1 cellular context compared by ENCODE assay signal in the genomic region with DNA sequence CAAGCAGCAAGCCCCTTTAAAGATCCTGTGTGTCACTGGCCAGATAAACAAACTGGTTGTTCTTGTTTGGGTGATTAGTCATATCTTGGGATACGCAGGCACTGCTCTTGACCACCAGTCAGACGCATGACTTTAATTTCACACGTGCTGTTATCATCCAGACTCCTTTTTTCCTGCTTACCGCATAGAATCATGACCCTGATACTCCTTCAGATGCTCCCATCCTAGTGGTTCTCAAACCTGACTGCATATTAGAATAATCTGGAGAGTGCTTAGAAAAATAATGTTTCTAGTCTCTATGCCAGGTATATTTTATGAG.
TF ChIP-seq lines count a peak whose summit lies in the region.

No MANE protein-coding gene starts in this region.

TF ChIP-seq in HCT116, 20 proteins besides CTCF, POLR2A, EP300 and RAD21 (continued from another document):
- TF ChIP-seq, protein P1, sequence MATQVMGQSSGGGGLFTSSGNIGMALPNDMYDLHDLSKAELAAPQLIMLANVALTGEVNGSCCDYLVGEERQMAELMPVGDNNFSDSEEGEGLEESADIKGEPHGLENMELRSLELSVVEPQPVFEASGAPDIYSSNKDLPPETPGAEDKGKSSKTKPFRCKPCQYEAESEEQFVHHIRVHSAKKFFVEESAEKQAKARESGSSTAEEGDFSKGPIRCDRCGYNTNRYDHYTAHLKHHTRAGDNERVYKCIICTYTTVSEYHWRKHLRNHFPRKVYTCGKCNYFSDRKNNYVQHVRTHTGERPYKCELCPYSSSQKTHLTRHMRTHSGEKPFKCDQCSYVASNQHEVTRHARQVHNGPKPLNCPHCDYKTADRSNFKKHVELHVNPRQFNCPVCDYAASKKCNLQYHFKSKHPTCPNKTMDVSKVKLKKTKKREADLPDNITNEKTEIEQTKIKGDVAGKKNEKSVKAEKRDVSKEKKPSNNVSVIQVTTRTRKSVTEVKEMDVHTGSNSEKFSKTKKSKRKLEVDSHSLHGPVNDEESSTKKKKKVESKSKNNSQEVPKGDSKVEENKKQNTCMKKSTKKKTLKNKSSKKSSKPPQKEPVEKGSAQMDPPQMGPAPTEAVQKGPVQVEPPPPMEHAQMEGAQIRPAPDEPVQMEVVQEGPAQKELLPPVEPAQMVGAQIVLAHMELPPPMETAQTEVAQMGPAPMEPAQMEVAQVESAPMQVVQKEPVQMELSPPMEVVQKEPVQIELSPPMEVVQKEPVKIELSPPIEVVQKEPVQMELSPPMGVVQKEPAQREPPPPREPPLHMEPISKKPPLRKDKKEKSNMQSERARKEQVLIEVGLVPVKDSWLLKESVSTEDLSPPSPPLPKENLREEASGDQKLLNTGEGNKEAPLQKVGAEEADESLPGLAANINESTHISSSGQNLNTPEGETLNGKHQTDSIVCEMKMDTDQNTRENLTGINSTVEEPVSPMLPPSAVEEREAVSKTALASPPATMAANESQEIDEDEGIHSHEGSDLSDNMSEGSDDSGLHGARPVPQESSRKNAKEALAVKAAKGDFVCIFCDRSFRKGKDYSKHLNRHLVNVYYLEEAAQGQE (IDR thresholded peaks at IDR 0.05; ENCODE audit: low read depth), result no peak
- TF ChIP-seq EZH2 (IDR thresholded peaks at IDR 0.05) (no peak), TCF7L2 (IDR thresholded peaks at IDR 0.05; ENCODE audit: borderline replicate concordance, extremely low read depth, insufficient read depth, insufficient read length) (no peak), EGR1 (IDR thresholded peaks at IDR 0.05; ENCODE audit: low read depth) (no peak), MAX (IDR thresholded peaks at IDR 0.05) (peak; percentile 82), ZNF274 (IDR thresholded peaks at IDR 0.05; ENCODE audit: low read depth, low read length) (no peak), ZFX (IDR thresholded peaks at IDR 0.05) (no peak), SRF (IDR thresholded peaks at IDR 0.05; ENCODE audit: low read depth) (0 out of 2 replicates have a peak, but pooled peaks have one; percentile 15), SIN3A (IDR thresholded peaks at IDR 0.05; ENCODE audit: low read depth) (peak; percentile 64; the same call in 1 of the 2 replicates), SP1 (IDR thresholded peaks at IDR 0.05; ENCODE audit: low read depth) (peak; percentile 81)
- TF ChIP-seq, protein P2, sequence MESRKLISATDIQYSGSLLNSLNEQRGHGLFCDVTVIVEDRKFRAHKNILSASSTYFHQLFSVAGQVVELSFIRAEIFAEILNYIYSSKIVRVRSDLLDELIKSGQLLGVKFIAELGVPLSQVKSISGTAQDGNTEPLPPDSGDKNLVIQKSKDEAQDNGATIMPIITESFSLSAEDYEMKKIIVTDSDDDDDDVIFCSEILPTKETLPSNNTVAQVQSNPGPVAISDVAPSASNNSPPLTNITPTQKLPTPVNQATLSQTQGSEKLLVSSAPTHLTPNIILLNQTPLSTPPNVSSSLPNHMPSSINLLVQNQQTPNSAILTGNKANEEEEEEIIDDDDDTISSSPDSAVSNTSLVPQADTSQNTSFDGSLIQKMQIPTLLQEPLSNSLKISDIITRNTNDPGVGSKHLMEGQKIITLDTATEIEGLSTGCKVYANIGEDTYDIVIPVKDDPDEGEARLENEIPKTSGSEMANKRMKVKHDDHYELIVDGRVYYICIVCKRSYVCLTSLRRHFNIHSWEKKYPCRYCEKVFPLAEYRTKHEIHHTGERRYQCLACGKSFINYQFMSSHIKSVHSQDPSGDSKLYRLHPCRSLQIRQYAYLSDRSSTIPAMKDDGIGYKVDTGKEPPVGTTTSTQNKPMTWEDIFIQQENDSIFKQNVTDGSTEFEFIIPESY (IDR thresholded peaks at IDR 0.05; ENCODE audit: extremely low read depth, insufficient replicate concordance, low read length), result no peak
